ENCODE assay signal across 26 cellular contexts in the genomic region with DNA sequence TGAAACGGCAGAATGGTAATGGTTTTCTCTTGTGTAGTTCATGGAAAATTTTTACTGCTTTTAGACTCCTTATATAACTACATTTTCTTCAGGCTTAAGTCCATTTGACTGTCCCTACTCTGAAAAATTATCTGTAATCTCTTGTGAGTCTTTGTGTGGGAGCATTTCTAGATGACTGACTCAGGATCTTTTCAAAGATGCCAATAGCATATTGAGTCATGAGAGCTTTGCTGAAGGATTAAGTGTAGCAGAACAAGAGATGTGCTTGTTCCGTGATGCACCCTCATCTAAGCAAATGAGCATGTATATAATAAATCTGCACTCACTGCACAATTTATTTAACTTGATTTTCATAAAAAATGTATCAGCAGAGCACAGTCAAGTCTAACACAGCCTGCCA.
A peak's percentile ranks its signal among the peaks of the same experiment; 100 is the strongest.
DNase-seq lines count a peak whose midpoint lies in the region; ATAC-seq and TF ChIP-seq lines count a peak whose summit lies in the region.
"Had no signal": no experiment of that assay in that cellular context is flagged by ENCODE, and none has a peak within 500 bp of the region (broad histone marks: within the 10 kb centered on the region; RNA-seq: fewer than 3 reads in every experiment).

No MANE protein-coding gene starts in this region.

- H3K27ac ChIP-seq in transverse colon: no peak overlapping the region
- H3K27ac ChIP-seq: BLaER1 treated with 17β-estradiol and CSF1 and Interleukin-3, amounts not matched to agents 10 nM and 100 nM; breast epithelium; psoas muscle; tibial artery; WERI-Rb-1 had no signal

- TF ChIP-seq POLR2A in erythroblast (IDR thresholded peaks at IDR 0.05; ENCODE audit: low read length): no peak
- no peak for TF ChIP-seq POLR2A in transverse colon (IDR thresholded peaks at IDR 0.05)

- no peak overlapping the region for H3K4me3 ChIP-seq in transverse colon
- H3K4me3 ChIP-seq: BLaER1 treated with 17β-estradiol and CSF1 and Interleukin-3, amounts not matched to agents 10 nM and 100 nM; breast epithelium; psoas muscle; tibial artery had no signal

- WGBS in transverse colon (ENCODE audit: low coverage in 1 of 2), 2 donors: 72 to 76% methylated on average over 2 of the region's 2 CpGs

- TF ChIP-seq EP300 in transverse colon (IDR thresholded peaks at IDR 0.05; ENCODE audit: low read depth): no peak

- DNase-seq in GM03348 (ENCODE audit: low spot score) (peak; percentile 2), RKO (ENCODE audit: low spot score) (peak; percentile 4), dedifferentiated amniotic fluid mesenchymal stem cell (ENCODE audit: extremely low spot score) (peak; percentile 54), renal cortical epithelial cell (ENCODE audit: low read depth) (peak; percentile 72), erythroblast (lab: John Stamatoyannopoulos, UW) (no peak), transverse colon (no peak)
- no peak for DNase-seq in effector CD8-positive, alpha-beta T cell (lab: John Stamatoyannopoulos, UW)
- DNase-seq: activated CD4-positive, alpha-beta T cell treated with anti-CD3 and anti-CD28 coated beads for 48 hours; activated gamma-delta T cell treated with Interleukin-2 at 50 U/mL for 16 hours; activated naive CD8-positive, alpha-beta T cell treated with anti-CD3 and anti-CD28 coated beads, Interleukin-2, amount 50 U/mL, for 24 hours; activated T-cell treated with anti-CD3 and anti-CD28 coated beads, Interleukin-2, amount 50 U/mL, for 24 hours; COR-L47; DMS53; naive thymus-derived CD8-positive, alpha-beta T cell; NCI-H1417 treated with DMSO at 0.1 percent for 48 hours; NCI-H446 treated with DMSO at 0.1 percent for 48 hours; occipital lobe; OCI-M1; psoas muscle; stimulated activated naive CD8-positive, alpha-beta T cell treated with anti-CD3 and anti-CD28 coated beads, Interleukin-15, Interleukin-2, amounts not matched to agents 100 U/mL and 50 U/mL, for 24 hours; T1000; tibial artery; WERI-Rb-1 had no signal

- no peaks in the 10 kb centered on the region for H3K27me3 ChIP-seq in transverse colon
- H3K27me3 ChIP-seq: BLaER1 treated with 17β-estradiol and CSF1 and Interleukin-3, amounts not matched to agents 10 nM and 100 nM; breast epithelium; tibial artery had no signal

- no peaks in the 10 kb centered on the region for H3K36me3 ChIP-seq in transverse colon
- H3K36me3 ChIP-seq: BLaER1 treated with 17β-estradiol and CSF1 and Interleukin-3, amounts not matched to agents 10 nM and 100 nM; breast epithelium; tibial artery; WERI-Rb-1 had no signal

- TF ChIP-seq CTCF in transverse colon (IDR thresholded peaks at IDR 0.05): no peak

- no peaks in the 10 kb centered on the region for H3K9me3 ChIP-seq in transverse colon
- H3K9me3 ChIP-seq: BLaER1 treated with 17β-estradiol and CSF1 and Interleukin-3, amounts not matched to agents 10 nM and 100 nM; breast epithelium; psoas muscle; tibial artery had no signal

- no peak for ATAC-seq in HG02938 (IDR thresholded peaks at IDR 0.05; ENCODE audit: unreplicated experiment)
- ATAC-seq: activated naive CD8-positive, alpha-beta T cell treated with anti-CD3 and anti-CD28 coated beads, Interleukin-2, amount 50 U/mL, for 24 hours; naive thymus-derived CD8-positive, alpha-beta T cell; psoas muscle; stimulated activated naive CD8-positive, alpha-beta T cell treated with anti-CD3 and anti-CD28 coated beads, Interleukin-15, Interleukin-2, amounts not matched to agents 100 U/mL and 50 U/mL, for 24 hours had no signal

- in situ Hi-C loops in transverse colon (cut with MboI; ENCODE audit: low pct_ligation_motif_present in 1 of 4, low pct_unique_long_range_greater_than_20kb in 1 of 4, low sequenced_read_pairs in 3 of 4): no loop called here

- intact Hi-C loops in transverse colon (cut with DNase I; ENCODE audit: low total_unique reads): no loop called here

- no peaks in the 10 kb centered on the region for H3K4me1 ChIP-seq in transverse colon
- H3K4me1 ChIP-seq: BLaER1 treated with 17β-estradiol and CSF1 and Interleukin-3, amounts not matched to agents 10 nM and 100 nM; breast epithelium; psoas muscle; tibial artery had no signal

Comparison
In these comparisons a context has a peak if more than half of its experiments do, and no peak if none do; other contexts are left out.
1. DNase-seq: peak in GM03348 (single experiment), RKO (single experiment), dedifferentiated amniotic fluid mesenchymal stem cell (single experiment) and renal cortical epithelial cell (single experiment); none in erythroblast (0 of 2), effector CD8-positive, alpha-beta T cell (single experiment) and transverse colon (single experiment).